Comparison of ENCODE assay signal across 19 cellular contexts in the genomic region with DNA sequence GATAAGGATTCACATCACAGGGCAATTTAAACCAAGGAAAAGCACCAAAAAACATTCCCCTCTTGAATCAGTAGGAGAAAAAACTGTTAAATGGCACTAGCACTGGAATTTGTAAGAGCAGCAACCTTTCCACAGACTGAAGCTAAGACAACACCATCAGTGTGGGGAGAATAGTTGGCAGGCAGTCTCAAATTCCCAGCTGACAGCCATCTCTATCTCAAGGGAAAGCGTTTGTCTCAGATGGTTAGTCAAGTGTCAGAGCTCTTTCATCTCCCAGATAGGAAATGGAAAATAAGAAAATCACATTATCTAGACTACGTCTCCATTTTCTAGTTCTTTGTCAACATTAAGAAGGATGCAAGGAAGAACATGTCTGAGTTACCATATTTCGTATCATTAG.
DNase-seq lines count a peak whose midpoint lies in the region; ATAC-seq and TF ChIP-seq lines count a peak whose summit lies in the region.
"Had no signal": no experiment of that assay in that cellular context is flagged by ENCODE, and none has a peak within 500 bp of the region (broad histone marks: within the 10 kb centered on the region; RNA-seq: fewer than 3 reads in every experiment).

No MANE protein-coding gene starts in this region.

- H2AFZ ChIP-seq in neuronal stem cell (ENCODE audit: low read length) = peak overlapping the region; percentile 0

- no peak overlapping the region for H3K4ac ChIP-seq in neuronal stem cell (ENCODE audit: low read length)

- no peak for ATAC-seq in HG02973 (IDR thresholded peaks at IDR 0.05; ENCODE audit: unreplicated experiment)

- no peak overlapping the region for H3K23ac ChIP-seq in neuronal stem cell (ENCODE audit: low read depth, low read length, poor library complexity)

- no peaks in the 10 kb centered on the region for H3K36me3 ChIP-seq in BLaER1 treated with 17β-estradiol and CSF1 and Interleukin-3, amounts not matched to agents 10 nM and 100 nM
- H3K36me3 ChIP-seq in neuronal stem cell (replicated peaks in 1 of 2; ENCODE audit: control insufficient read depth in 2 of 2, insufficient read depth in 2 of 2, low read length in 2 of 2) = no peaks in the 10 kb centered on the region
- H3K36me3 ChIP-seq in BE2C = no peaks in the 10 kb centered on the region

- no peak overlapping the region for H3K14ac ChIP-seq in neuronal stem cell (ENCODE audit: low read length)

- no peak for TF ChIP-seq CTCF in BE2C (IDR thresholded peaks at IDR 0.05; ENCODE audit: low read depth, low read length)

- peak overlapping the region in 1 of 10 experiments; percentile 23; a peak in 2 of 20 replicates for H3K4me3 ChIP-seq in BLaER1 treated with 17β-estradiol and CSF1 and Interleukin-3, amounts not matched to agents 10 nM and 100 nM
- H3K4me3 ChIP-seq in neuronal stem cell (ENCODE audit: low read length in 2 of 2) (no peak overlapping the region), BE2C (ENCODE audit: low read depth, low read length) (no peak overlapping the region)

- no peaks in the 10 kb centered on the region for H4K20me1 ChIP-seq in BLaER1 treated with 17β-estradiol and CSF1 and Interleukin-3, amounts not matched to agents 10 nM and 100 nM

- peak overlapping the region in 9 of 11 experiments; percentile 19 to 76 (median 67); a peak in 17 of 22 replicates for H3K4me2 ChIP-seq in BLaER1 treated with 17β-estradiol and CSF1 and Interleukin-3, amounts not matched to agents 10 nM and 100 nM
- no peak overlapping the region for H3K4me2 ChIP-seq in neuronal stem cell (ENCODE audit: insufficient read depth, low read length, poor library complexity, severe bottlenecking)

- H4K91ac ChIP-seq in neuronal stem cell (ENCODE audit: low read depth, low read length, poor library complexity) = no peak overlapping the region

- peaks cover 0 to 28% (median 12%) of the 10 kb centered on the region in 11 experiments; a peak in 12 of 22 replicates for H3K9me3 ChIP-seq in BLaER1 treated with 17β-estradiol and CSF1 and Interleukin-3, amounts not matched to agents 10 nM and 100 nM (replicated peaks in 1 of 11)
- H3K9me3 ChIP-seq in neuronal stem cell (replicated peaks in 1 of 2; ENCODE audit: control insufficient read depth in 2 of 2, insufficient read depth in 1 of 2, low read depth in 1 of 2, low read length in 2 of 2) (no peaks in the 10 kb centered on the region), BE2C (no peaks in the 10 kb centered on the region)

- no peaks in the 10 kb centered on the region for H3K79me1 ChIP-seq in neuronal stem cell (ENCODE audit: low read depth, low read length)

- H2BK15ac ChIP-seq in neuronal stem cell (ENCODE audit: low read length) = no peak overlapping the region

- peaks cover 0 to 71% (median 40%) of the 10 kb centered on the region in 10 experiments; a peak in 17 of 20 replicates for H3K4me1 ChIP-seq in BLaER1 treated with 17β-estradiol and CSF1 and Interleukin-3, amounts not matched to agents 10 nM and 100 nM
- H3K4me1 ChIP-seq in neuronal stem cell (ENCODE audit: control insufficient read depth in 2 of 2, insufficient read depth in 1 of 2, low read depth in 1 of 2, low read length in 2 of 2) (peaks cover 2 to 7% of the 10 kb centered on the region in 2 donors), BE2C (no peaks in the 10 kb centered on the region)

- no peak overlapping the region for H3K18ac ChIP-seq in neuronal stem cell (ENCODE audit: low read length)

- H3K9ac ChIP-seq in BLaER1 treated with 17β-estradiol and CSF1 and Interleukin-3, amounts not matched to agents 10 nM and 100 nM = no peak overlapping the region
- no peak overlapping the region for H3K9ac ChIP-seq in neuronal stem cell (ENCODE audit: low read depth, low read length, poor library complexity)

- H2BK5ac ChIP-seq in neuronal stem cell (ENCODE audit: low read length) = no peak overlapping the region

- peak overlapping the region in 4 of 11 experiments; percentile 22 to 59 (median 44); a peak in 5 of 22 replicates for H3K27ac ChIP-seq in BLaER1 treated with 17β-estradiol and CSF1 and Interleukin-3, amounts not matched to agents 10 nM and 100 nM
- no peak overlapping the region for H3K27ac ChIP-seq in neuronal stem cell (replicated peaks; ENCODE audit: low read length)
- H3K27ac ChIP-seq: C4-2B had no signal

- DNase-seq in NCI-H2171 treated with DMSO at 0.1 percent for 48 hours (lab: John Stamatoyannopoulos, UW) = peak; percentile 62
- peak; percentile 87 for DNase-seq in kidney glomerular epithelial cell (lab: John Stamatoyannopoulos, UW)
- DNase-seq in neuronal stem cell (ENCODE audit: low spot score) = no peak
- DNase-seq in BE2C = no peak
- no peak for DNase-seq in RKO (ENCODE audit: low spot score)
- DNase-seq in stimulated activated CD4-positive, alpha-beta T cell treated with anti-CD3 and anti-CD28 coated beads, Interleukin-4, amount 100 ng/mL, for 24 hours = no peak
- DNase-seq: CD8-positive, alpha-beta memory T cell; H7; Kasumi-1; NCI-H1694; NCI-H2081 treated with DMSO at 0.1 percent for 48 hours; NCI-H2227 treated with DMSO at 0.1 percent for 48 hours; NCI-H524; NCI-H82; OCI-M1; Right ventricle myocardium superior had no signal

- H3K27me3 ChIP-seq in BLaER1 treated with 17β-estradiol and CSF1 and Interleukin-3, amounts not matched to agents 10 nM and 100 nM = no peaks in the 10 kb centered on the region
- no peaks in the 10 kb centered on the region for H3K27me3 ChIP-seq in neuronal stem cell (ENCODE audit: control insufficient read depth in 3 of 3, insufficient read depth in 3 of 3, low read depth in 1 of 3, low read length in 3 of 3)
- no peaks in the 10 kb centered on the region for H3K27me3 ChIP-seq in BE2C

- no peak overlapping the region for H2AK5ac ChIP-seq in neuronal stem cell (ENCODE audit: low read depth, low read length)

- no peak overlapping the region for H2BK120ac ChIP-seq in neuronal stem cell (ENCODE audit: low read depth, low read length)

- H4K8ac ChIP-seq in neuronal stem cell (ENCODE audit: low read depth, low read length) = no peak overlapping the region

- WGBS in neuronal stem cell (ENCODE audit: extremely low coverage in 2 of 2, insufficient read length in 2 of 2, insufficient replicate concordance in 1 of 2), 2 donors = no CpG with 5 or more reads among the region's 3 CpGs

- H2BK12ac ChIP-seq in neuronal stem cell (ENCODE audit: low read length) = no peak overlapping the region

Comparison
In these comparisons a context has a peak if more than half of its experiments do, and no peak if none do; other contexts are left out.
1. DNase-seq: peak in NCI-H2171 treated with DMSO at 0.1 percent for 48 hours (single experiment) and kidney glomerular epithelial cell (single experiment); none in neuronal stem cell (single experiment), BE2C (single experiment), RKO (single experiment) and stimulated activated CD4-positive, alpha-beta T cell treated with anti-CD3 and anti-CD28 coated beads, Interleukin-4, amount 100 ng/mL, for 24 hours (single experiment).